20 cellular contexts compared by ENCODE assay signal in genomic region chr1:20381961-20382360, GRCh38.
"Had no signal": no experiment of that assay in that cellular context is flagged by ENCODE, and none has a peak within 500 bp of the region (broad histone marks: within the 10 kb centered on the region; RNA-seq: fewer than 3 reads in every experiment).

No MANE protein-coding gene starts in this region.

- H2AFZ ChIP-seq: PC-9 had no signal

- H3K9me3 ChIP-seq: MG63, Peyer's patch, SJSA1 had no signal

- DNase-seq: Karpas-422, KG1, NCI-H1105 treated with DMSO at 0.1 percent for 48 hours, NCI-H1417 treated with DMSO at 0.1 percent for 48 hours, NCI-H146, NCI-H1694 treated with DMSO at 0.1 percent for 48 hours, NCI-H1930, NCI-H226, NCI-H446, NCI-H510A, NCI-H524 treated with DMSO at 0.1 percent for 48 hours, NCI-H774, OCI-M1, PC-9, Peyer's patch, Right ventricle myocardium superior, SIG-M5 had no signal

- H3K4me1 ChIP-seq: Peyer's patch had no signal

- H3K27me3 ChIP-seq: MG63, SJSA1 had no signal

- H3K36me3 ChIP-seq: MG63, Peyer's patch, SJSA1 had no signal

- H3K4me3 ChIP-seq: MG63, PC-9, Peyer's patch, SJSA1, SK-N-MC had no signal

- H3K4me2 ChIP-seq: PC-9 had no signal

- H3K27ac ChIP-seq: PC-9, Peyer's patch, SK-N-MC had no signal
